In the genomic region with DNA sequence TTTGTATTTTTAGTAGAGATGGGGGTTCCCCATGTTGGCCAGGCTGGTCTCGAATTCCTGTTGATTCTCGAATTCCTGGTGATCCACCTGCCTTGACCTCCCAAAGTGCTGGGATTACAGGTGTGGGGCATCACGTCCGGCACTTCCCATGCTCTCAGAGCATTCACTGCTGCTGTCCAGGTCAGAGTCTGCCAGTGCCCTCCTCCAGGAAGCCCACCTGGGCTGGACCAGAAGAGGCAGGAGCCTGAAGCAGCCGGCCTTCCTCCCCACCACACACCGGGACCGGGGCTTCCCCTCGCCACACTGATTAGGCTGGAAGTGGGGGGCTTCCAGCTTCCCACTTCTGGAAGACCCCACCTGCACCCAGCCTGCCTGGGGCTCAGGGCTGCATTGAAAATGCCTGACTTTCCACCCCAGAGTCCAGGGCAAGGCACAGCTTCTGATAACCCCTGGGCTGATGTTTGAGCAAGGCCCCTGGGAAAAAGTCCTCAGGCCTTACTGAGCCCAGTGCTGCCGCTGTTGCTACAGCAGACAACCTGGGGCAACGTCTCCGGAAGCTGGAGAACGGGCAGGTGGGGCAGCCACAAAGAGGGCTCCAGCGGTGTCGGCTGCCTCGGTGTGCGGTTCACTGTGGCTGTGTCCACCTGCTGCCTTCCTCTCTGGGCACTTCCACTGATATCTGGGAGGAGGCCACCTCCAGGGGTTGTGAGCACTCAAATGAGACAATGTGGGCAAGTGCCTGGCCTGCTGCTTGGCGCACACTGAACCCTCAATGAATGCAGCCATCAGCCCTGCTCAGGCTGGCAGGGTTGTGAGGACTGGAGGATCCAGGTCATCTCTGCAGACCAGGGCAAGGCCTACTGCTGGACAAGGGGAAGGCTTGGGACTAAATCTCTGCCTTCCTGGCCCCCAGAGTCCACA, we compare ENCODE assay signal across 19 cellular contexts. TPM values are rescaled to one million over a fixed set of nuclear protein-coding genes. Genes with fewer than 3 reads are reported as not detected.
A peak's percentile ranks its signal among the peaks of the same experiment; 100 is the strongest.
DNase-seq lines count a peak whose midpoint lies in the region; ATAC-seq and TF ChIP-seq lines count a peak whose summit lies in the region.
"Had no signal": no experiment of that assay in that cellular context is flagged by ENCODE, and none has a peak within 500 bp of the region (broad histone marks: within the 10 kb centered on the region; RNA-seq: fewer than 3 reads in every experiment).

No MANE protein-coding gene starts in this region.

- H3K4me3 ChIP-seq in right cardiac atrium (ENCODE audit: low read length) (no peak overlapping the region), KMS-11 (IDR thresholded peaks at IDR 0.05; ENCODE audit: insufficient read depth, low read depth, low read length) (no peak overlapping the region), hepatocyte (no peak overlapping the region), upper lobe of left lung (no peak overlapping the region)
- H3K4me3 ChIP-seq: colonic mucosa, gastrocnemius medialis, stomach had no signal

- H3K4me2 ChIP-seq in KMS-11: peak overlapping the region; percentile 72
- H3K4me2 ChIP-seq in hepatocyte: no peak overlapping the region

- H3K9me3 ChIP-seq in right cardiac atrium (ENCODE audit: control insufficient read depth, low read length) (no peaks in the 10 kb centered on the region), hepatocyte (ENCODE audit: low read depth) (no peaks in the 10 kb centered on the region), upper lobe of left lung (no peaks in the 10 kb centered on the region)
- H3K9me3 ChIP-seq: colonic mucosa, gastrocnemius medialis, stomach had no signal

- ATAC-seq in right cardiac atrium (no peak), Right ventricle myocardium superior (ENCODE audit: poor library complexity) (no peak), upper lobe of left lung (ENCODE audit: low FRiP score in 2 of 2) (no peak), HG03045 (IDR thresholded peaks at IDR 0.05; ENCODE audit: unreplicated experiment) (no peak), GM18517 (IDR thresholded peaks at IDR 0.05; ENCODE audit: unreplicated experiment) (no peak)

- TF ChIP-seq CTCF in KMS-11 (conservative IDR thresholded peaks at IDR 0.05; ENCODE audit: low read depth, low read length) (no peak), hepatocyte (IDR thresholded peaks at IDR 0.05; ENCODE audit: poor library complexity) (no peak), upper lobe of left lung (IDR thresholded peaks at IDR 0.05) (no peak)

- H3K36me3 ChIP-seq in KMS-11 (ENCODE audit: insufficient read depth) (no peaks in the 10 kb centered on the region), hepatocyte (replicated peaks; ENCODE audit: insufficient read depth, low read depth) (no peaks in the 10 kb centered on the region), upper lobe of left lung (no peaks in the 10 kb centered on the region)
- H3K36me3 ChIP-seq: colonic mucosa, gastrocnemius medialis, stomach had no signal

- peak overlapping the region; percentile 53; the same call in 1 of the 2 replicates for H3K9ac ChIP-seq in KMS-11

- H3K27me3 ChIP-seq in right cardiac atrium (ENCODE audit: control insufficient read depth, insufficient read depth) (no peaks in the 10 kb centered on the region), KMS-11 (ENCODE audit: insufficient read depth, low read depth) (no peaks in the 10 kb centered on the region), hepatocyte (no peaks in the 10 kb centered on the region), upper lobe of left lung (no peaks in the 10 kb centered on the region)
- H3K27me3 ChIP-seq: colonic mucosa, gastrocnemius medialis, stomach had no signal

- TF ChIP-seq EP300 in upper lobe of left lung (IDR thresholded peaks at IDR 0.05): no peak

- H4K20me1 ChIP-seq in KMS-11 (ENCODE audit: insufficient read depth) (no peaks in the 10 kb centered on the region), hepatocyte (ENCODE audit: insufficient read depth, poor library complexity, severe bottlenecking) (no peaks in the 10 kb centered on the region)

- DNase-seq in right cardiac atrium: peak in 2 of 3 donors; percentile 37
- no peak for DNase-seq in Right ventricle myocardium superior
- peak; percentile 44 for DNase-seq in hepatocyte (ENCODE audit: low spot score)
- DNase-seq in upper lobe of left lung: peak in 1 of 2 donors; percentile 64
- no peak for DNase-seq in posterior cingulate gyrus
- DNase-seq: activated CD4-positive, alpha-beta T cell treated with anti-CD3 and anti-CD28 coated beads for 1 hour; colonic mucosa; DND-41; gastrocnemius medialis; Karpas-422; NCI-H82; stomach had no signal

- no peaks in the 10 kb centered on the region for H3K4me1 ChIP-seq in right cardiac atrium (ENCODE audit: control insufficient read depth, insufficient read depth, low read length)
- peaks cover 33% of the 10 kb centered on the region for H3K4me1 ChIP-seq in KMS-11 (ENCODE audit: low read depth, poor library complexity, severe bottlenecking)
- peaks cover 55% of the 10 kb centered on the region for H3K4me1 ChIP-seq in hepatocyte (ENCODE audit: insufficient read depth)
- peaks cover 8 to 43% (median 36%) of the 10 kb centered on the region in 4 donors for H3K4me1 ChIP-seq in upper lobe of left lung
- H3K4me1 ChIP-seq: gastrocnemius medialis had no signal

- H3K27ac ChIP-seq in right cardiac atrium (ENCODE audit: low read length) (no peak overlapping the region), KMS-11 (peak overlapping the region; percentile 86), hepatocyte (peak overlapping the region; percentile 67), upper lobe of left lung (peak overlapping the region in 3 of 4 donors; percentile 17 to 73 (median 60))
- H3K27ac ChIP-seq: colonic mucosa, gastrocnemius medialis had no signal

- H2AFZ ChIP-seq in KMS-11 (ENCODE audit: low read depth): peak overlapping the region; percentile 45; the same call in 1 of the 2 replicates
- no peak overlapping the region for H2AFZ ChIP-seq in hepatocyte

- H3K79me2 ChIP-seq in KMS-11 (ENCODE audit: insufficient read depth, low read depth) (no peaks in the 10 kb centered on the region), hepatocyte (no peaks in the 10 kb centered on the region)

- H3K9me2 ChIP-seq in hepatocyte (replicated peaks; ENCODE audit: insufficient read depth): no peaks in the 10 kb centered on the region

- no peak for TF ChIP-seq POLR2A in upper lobe of left lung (IDR thresholded peaks at IDR 0.05)

- 89% methylated on average over 17 of the region's 17 CpGs for WGBS in right cardiac atrium
- 70% methylated on average over 17 of the region's 17 CpGs for WGBS in hepatocyte (ENCODE audit: low lambda C conversion rate, missing lambda C conversion rate)
- 66 to 90% methylated on average over 4 to 17 of the region's 17 CpGs for WGBS in upper lobe of left lung, 2 donors

- intact Hi-C loops in right cardiac atrium (cut with DNase I): no loop called here
- intact Hi-C loops in Right ventricle myocardium superior (cut with DNase I): no loop called here
- intact Hi-C loops in posterior cingulate gyrus (cut with DNase I): no loop called here

RNA-seq across cellular contexts. Expression of gene CEBPA, which starts 22.6 kb away (rescaled TPM):
- 1 to 10 TPM; 2.1 to 5.2 (median 3.3) TPM for total RNA-seq in right cardiac atrium
- polyA plus RNA-seq in right cardiac atrium: 8.7 TPM
- total RNA-seq in Right ventricle myocardium superior: 3.4 TPM
- total RNA-seq in hepatocyte: 151 and 160 TPM in 2 replicates
- polyA plus RNA-seq in hepatocyte: 65.1 and 103 TPM in 2 replicates
- 100 to 1,000 TPM in 3 of 6 donors, 10 to 100 TPM in 3; 53.5 to 183 (median 109) TPM for total RNA-seq in upper lobe of left lung
- total RNA-seq: RPMI7951 had no signal

RNA-seq across cellular contexts. Expression of gene SLC7A10, which starts 54.0 kb away (rescaled TPM):
- total RNA-seq in right cardiac atrium: not detected
- polyA plus RNA-seq in right cardiac atrium: 0.70 TPM
- 0.13 TPM for total RNA-seq in Right ventricle myocardium superior
- 4.5 and 5.5 TPM in 2 replicates for total RNA-seq in hepatocyte
- polyA plus RNA-seq in hepatocyte: 4.3 and 7.3 TPM in 2 replicates
- total RNA-seq in upper lobe of left lung: 1 to 10 TPM in 1 of 6 donors, under 1 TPM in 3, not detected in 2; 0.29 to 2.1 (median 0.47) TPM
- total RNA-seq: colonic mucosa; gastrocnemius medialis; RPMI7951; T-helper 1 cell treated with Interleukin-12 subunit alpha and Interleukin-12 subunit beta and Interleukin-4 antibody, amounts not matched to agents 30 ng/mL and 1 ng/mL, for 36 hours had no signal
- polyA plus RNA-seq: aorta, BJ, stomach had no signal

Comparison
In these comparisons a context has a peak if more than half of its experiments do, and no peak if none do; other contexts are left out.
1. DNase-seq: peak in right cardiac atrium (2 of 3) and hepatocyte (single experiment); none in Right ventricle myocardium superior (single experiment) and posterior cingulate gyrus (0 of 10).
2. RNA of gene CEBPA, which starts 22.6 kb away (total RNA-seq): 151 to 160 TPM in hepatocyte and 53.5 to 183 TPM in upper lobe of left lung; 2.1 to 5.2 TPM in right cardiac atrium and 3.4 TPM in Right ventricle myocardium superior (single experiment); every median in the first group is over 4 times any median in the second.